In the genomic region with DNA sequence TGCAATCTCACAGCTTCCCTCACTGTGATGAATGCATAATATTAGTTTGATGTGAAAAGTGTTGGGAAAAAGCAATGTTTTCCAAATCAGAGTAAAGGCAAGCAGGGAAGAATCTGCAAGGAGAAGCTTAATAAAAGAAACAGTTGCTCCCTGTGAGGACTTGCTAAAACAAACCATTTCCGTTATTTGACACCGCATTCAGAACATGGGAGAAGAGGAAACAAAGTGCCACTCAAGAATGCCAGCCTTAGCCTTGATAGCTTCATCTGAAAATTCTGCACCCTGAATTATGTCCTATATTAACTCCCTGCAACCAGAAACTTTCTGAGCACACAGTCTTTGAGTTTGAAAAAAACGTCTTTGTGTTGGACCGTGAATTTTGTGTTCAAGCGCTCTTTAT, we compare ENCODE assay signal across 1 cellular context.
TF ChIP-seq lines count a peak whose summit lies in the region.

No MANE protein-coding gene starts in this region.

TF ChIP-seq in GM23338, 12 proteins besides CTCF, POLR2A, EP300 and RAD21 (continued from another document):
- TF ChIP-seq JUNB (IDR thresholded peaks at IDR 0.05; ENCODE audit: unreplicated experiment) (no peak), NANOG (IDR thresholded peaks at IDR 0.05; ENCODE audit: borderline replicate concordance) (no peak), CREB1 (CRISPR knock-in tag; IDR thresholded peaks at IDR 0.05; ENCODE audit: low read depth) (no peak), STAT1 (IDR thresholded peaks at IDR 0.05; ENCODE audit: unreplicated experiment) (no peak), EZH2 (IDR thresholded peaks at IDR 0.05; ENCODE audit: low read depth, unreplicated experiment) (no peak), ZNF114 (CRISPR knock-in tag; IDR thresholded peaks at IDR 0.05) (no peak)
- TF ChIP-seq, protein P1, sequence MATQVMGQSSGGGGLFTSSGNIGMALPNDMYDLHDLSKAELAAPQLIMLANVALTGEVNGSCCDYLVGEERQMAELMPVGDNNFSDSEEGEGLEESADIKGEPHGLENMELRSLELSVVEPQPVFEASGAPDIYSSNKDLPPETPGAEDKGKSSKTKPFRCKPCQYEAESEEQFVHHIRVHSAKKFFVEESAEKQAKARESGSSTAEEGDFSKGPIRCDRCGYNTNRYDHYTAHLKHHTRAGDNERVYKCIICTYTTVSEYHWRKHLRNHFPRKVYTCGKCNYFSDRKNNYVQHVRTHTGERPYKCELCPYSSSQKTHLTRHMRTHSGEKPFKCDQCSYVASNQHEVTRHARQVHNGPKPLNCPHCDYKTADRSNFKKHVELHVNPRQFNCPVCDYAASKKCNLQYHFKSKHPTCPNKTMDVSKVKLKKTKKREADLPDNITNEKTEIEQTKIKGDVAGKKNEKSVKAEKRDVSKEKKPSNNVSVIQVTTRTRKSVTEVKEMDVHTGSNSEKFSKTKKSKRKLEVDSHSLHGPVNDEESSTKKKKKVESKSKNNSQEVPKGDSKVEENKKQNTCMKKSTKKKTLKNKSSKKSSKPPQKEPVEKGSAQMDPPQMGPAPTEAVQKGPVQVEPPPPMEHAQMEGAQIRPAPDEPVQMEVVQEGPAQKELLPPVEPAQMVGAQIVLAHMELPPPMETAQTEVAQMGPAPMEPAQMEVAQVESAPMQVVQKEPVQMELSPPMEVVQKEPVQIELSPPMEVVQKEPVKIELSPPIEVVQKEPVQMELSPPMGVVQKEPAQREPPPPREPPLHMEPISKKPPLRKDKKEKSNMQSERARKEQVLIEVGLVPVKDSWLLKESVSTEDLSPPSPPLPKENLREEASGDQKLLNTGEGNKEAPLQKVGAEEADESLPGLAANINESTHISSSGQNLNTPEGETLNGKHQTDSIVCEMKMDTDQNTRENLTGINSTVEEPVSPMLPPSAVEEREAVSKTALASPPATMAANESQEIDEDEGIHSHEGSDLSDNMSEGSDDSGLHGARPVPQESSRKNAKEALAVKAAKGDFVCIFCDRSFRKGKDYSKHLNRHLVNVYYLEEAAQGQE (IDR thresholded peaks at IDR 0.05; ENCODE audit: unreplicated experiment) = no peak
- TF ChIP-seq, protein P2, sequence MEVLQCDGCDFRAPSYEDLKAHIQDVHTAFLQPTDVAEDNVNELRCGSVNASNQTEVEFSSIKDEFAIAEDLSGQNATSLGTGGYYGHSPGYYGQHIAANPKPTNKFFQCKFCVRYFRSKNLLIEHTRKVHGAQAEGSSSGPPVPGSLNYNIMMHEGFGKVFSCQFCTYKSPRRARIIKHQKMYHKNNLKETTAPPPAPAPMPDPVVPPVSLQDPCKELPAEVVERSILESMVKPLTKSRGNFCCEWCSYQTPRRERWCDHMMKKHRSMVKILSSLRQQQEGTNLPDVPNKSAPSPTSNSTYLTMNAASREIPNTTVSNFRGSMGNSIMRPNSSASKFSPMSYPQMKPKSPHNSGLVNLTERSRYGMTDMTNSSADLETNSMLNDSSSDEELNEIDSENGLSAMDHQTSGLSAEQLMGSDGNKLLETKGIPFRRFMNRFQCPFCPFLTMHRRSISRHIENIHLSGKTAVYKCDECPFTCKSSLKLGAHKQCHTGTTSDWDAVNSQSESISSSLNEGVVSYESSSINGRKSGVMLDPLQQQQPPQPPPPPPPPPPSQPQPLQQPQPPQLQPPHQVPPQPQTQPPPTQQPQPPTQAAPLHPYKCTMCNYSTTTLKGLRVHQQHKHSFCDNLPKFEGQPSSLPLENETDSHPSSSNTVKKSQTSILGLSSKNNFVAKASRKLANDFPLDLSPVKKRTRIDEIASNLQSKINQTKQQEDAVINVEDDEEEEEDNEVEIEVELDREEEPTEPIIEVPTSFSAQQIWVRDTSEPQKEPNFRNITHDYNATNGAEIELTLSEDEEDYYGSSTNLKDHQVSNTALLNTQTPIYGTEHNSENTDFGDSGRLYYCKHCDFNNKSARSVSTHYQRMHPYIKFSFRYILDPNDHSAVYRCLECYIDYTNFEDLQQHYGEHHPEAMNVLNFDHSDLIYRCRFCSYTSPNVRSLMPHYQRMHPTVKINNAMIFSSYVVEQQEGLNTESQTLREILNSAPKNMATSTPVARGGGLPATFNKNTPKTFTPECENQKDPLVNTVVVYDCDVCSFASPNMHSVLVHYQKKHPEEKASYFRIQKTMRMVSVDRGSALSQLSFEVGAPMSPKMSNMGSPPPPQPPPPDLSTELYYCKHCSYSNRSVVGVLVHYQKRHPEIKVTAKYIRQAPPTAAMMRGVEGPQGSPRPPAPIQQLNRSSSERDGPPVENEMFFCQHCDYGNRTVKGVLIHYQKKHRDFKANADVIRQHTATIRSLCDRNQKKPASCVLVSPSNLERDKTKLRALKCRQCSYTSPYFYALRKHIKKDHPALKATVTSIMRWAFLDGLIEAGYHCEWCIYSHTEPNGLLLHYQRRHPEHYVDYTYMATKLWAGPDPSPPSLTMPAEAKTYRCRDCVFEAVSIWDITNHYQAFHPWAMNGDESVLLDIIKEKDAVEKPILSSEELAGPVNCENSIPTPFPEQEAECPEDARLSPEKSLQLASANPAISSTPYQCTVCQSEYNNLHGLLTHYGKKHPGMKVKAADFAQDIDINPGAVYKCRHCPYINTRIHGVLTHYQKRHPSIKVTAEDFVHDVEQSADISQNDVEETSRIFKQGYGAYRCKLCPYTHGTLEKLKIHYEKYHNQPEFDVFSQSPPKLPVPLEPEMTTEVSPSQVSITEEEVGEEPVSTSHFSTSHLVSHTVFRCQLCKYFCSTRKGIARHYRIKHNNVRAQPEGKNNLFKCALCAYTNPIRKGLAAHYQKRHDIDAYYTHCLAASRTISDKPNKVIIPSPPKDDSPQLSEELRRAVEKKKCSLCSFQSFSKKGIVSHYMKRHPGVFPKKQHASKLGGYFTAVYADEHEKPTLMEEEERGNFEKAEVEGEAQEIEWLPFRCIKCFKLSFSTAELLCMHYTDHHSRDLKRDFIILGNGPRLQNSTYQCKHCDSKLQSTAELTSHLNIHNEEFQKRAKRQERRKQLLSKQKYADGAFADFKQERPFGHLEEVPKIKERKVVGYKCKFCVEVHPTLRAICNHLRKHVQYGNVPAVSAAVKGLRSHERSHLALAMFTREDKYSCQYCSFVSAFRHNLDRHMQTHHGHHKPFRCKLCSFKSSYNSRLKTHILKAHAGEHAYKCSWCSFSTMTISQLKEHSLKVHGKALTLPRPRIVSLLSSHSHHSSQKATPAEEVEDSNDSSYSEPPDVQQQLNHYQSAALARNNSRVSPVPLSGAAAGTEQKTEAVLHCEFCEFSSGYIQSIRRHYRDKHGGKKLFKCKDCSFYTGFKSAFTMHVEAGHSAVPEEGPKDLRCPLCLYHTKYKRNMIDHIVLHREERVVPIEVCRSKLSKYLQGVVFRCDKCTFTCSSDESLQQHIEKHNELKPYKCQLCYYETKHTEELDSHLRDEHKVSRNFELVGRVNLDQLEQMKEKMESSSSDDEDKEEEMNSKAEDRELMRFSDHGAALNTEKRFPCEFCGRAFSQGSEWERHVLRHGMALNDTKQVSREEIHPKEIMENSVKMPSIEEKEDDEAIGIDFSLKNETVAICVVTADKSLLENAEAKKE (CRISPR knock-in tag; IDR thresholded peaks at IDR 0.05) = no peak
